ENCODE assay signal across 14 cellular contexts in genomic region chr16:67661864-67662652, GRCh38. TPM values are rescaled to one million over a fixed set of nuclear protein-coding genes. Genes with fewer than 3 reads are reported as not detected.
A peak's percentile ranks its signal among the peaks of the same experiment; 100 is the strongest.
DNase-seq lines count a peak whose midpoint lies in the region; ATAC-seq and TF ChIP-seq lines count a peak whose summit lies in the region.
"Had no signal": no experiment of that assay in that cellular context is flagged by ENCODE, and none has a peak within 500 bp of the region (broad histone marks: within the 10 kb centered on the region; RNA-seq: fewer than 3 reads in every experiment).

No MANE protein-coding gene starts in this region.

- H3K4me1 ChIP-seq in iPS-20b (ENCODE audit: insufficient read depth, low read length), result peaks cover 10% of the 10 kb centered on the region; the same call in 1 of the 2 replicates

- no peaks in the 10 kb centered on the region for H3K9me3 ChIP-seq in iPS-20b (ENCODE audit: insufficient read depth, low read depth, low read length)
- H3K9me3 ChIP-seq: heart left ventricle, vagina had no signal

- H3K4me3 ChIP-seq in iPS-20b (ENCODE audit: low read length), result peak overlapping the region; percentile 70; the same call in 1 of the 2 replicates
- H3K4me3 ChIP-seq: SJSA1 had no signal

- H3K4me3 Mint-ChIP-seq in stimulated activated naive CD8-positive, alpha-beta T cell treated with anti-CD3 and anti-CD28 coated beads, Interleukin-15, Interleukin-2, amounts not matched to agents 100 ng/mL and 50 ng/mL, for 24 hours, result peak overlapping the region; percentile 88
- peak overlapping the region; percentile 87 for H3K4me3 Mint-ChIP-seq in activated CD8-positive, alpha-beta T cell treated with anti-CD3 and anti-CD28 coated beads for 36 hours
- H3K4me3 Mint-ChIP-seq in type B pancreatic cell, result no peak overlapping the region

- H3K27me3 Mint-ChIP-seq in stimulated activated naive CD8-positive, alpha-beta T cell treated with anti-CD3 and anti-CD28 coated beads, Interleukin-15, Interleukin-2, amounts not matched to agents 100 ng/mL and 50 ng/mL, for 24 hours, result no peaks in the 10 kb centered on the region
- H3K27me3 Mint-ChIP-seq in activated CD8-positive, alpha-beta T cell treated with anti-CD3 and anti-CD28 coated beads for 36 hours, result no peaks in the 10 kb centered on the region
- no peaks in the 10 kb centered on the region for H3K27me3 Mint-ChIP-seq in type B pancreatic cell

- no peak overlapping the region for H3K27ac Mint-ChIP-seq in stimulated activated naive CD8-positive, alpha-beta T cell treated with anti-CD3 and anti-CD28 coated beads, Interleukin-15, Interleukin-2, amounts not matched to agents 100 ng/mL and 50 ng/mL, for 24 hours
- no peak overlapping the region for H3K27ac Mint-ChIP-seq in activated CD8-positive, alpha-beta T cell treated with anti-CD3 and anti-CD28 coated beads for 36 hours
- peak overlapping the region; percentile 26 for H3K27ac Mint-ChIP-seq in type B pancreatic cell

- no peak for TF ChIP-seq CTCF in activated CD8-positive, alpha-beta T cell treated with anti-CD3 and anti-CD28 coated beads for 36 hours (IDR thresholded peaks at IDR 0.05)
- no peak for TF ChIP-seq CTCF in type B pancreatic cell (conservative IDR thresholded peaks at IDR 0.05)

- CTCF ChIA-PET in activated CD8-positive, alpha-beta T cell treated with anti-CD3 and anti-CD28 coated beads for 36 hours (lab: Charles Lee), result interaction anchor here (0.9 to 14.7 kb wide), 11 partner anchors 10 to 154 kb away, joined by 3 to 154 read pairs (median 5); partner anchors contain the start of genes CARMIL2 and CTCF

- ATAC-seq in stimulated activated naive CD8-positive, alpha-beta T cell treated with anti-CD3 and anti-CD28 coated beads, Interleukin-15, Interleukin-2, amounts not matched to agents 100 U/mL and 50 U/mL, for 24 hours, result no peak
- no peak for ATAC-seq in activated CD8-positive, alpha-beta T cell treated with anti-CD3 and anti-CD28 coated beads for 36 hours
- ATAC-seq in HG02571 (IDR thresholded peaks at IDR 0.05; ENCODE audit: unreplicated experiment) (no peak), HG03175 (IDR thresholded peaks at IDR 0.05; ENCODE audit: unreplicated experiment) (no peak)
- ATAC-seq: heart left ventricle had no signal

- peaks cover 22% of the 10 kb centered on the region for H3K4me1 Mint-ChIP-seq in stimulated activated naive CD8-positive, alpha-beta T cell treated with anti-CD3 and anti-CD28 coated beads, Interleukin-15, Interleukin-2, amounts not matched to agents 100 ng/mL and 50 ng/mL, for 24 hours (ENCODE audit: low read depth)
- peaks cover 22% of the 10 kb centered on the region for H3K4me1 Mint-ChIP-seq in activated CD8-positive, alpha-beta T cell treated with anti-CD3 and anti-CD28 coated beads for 36 hours (ENCODE audit: low read depth)
- H3K4me1 Mint-ChIP-seq in type B pancreatic cell (ENCODE audit: unreplicated experiment), result peaks cover 8% of the 10 kb centered on the region

- intact Hi-C loops in activated CD8-positive, alpha-beta T cell treated with anti-CD3 and anti-CD28 coated beads for 36 hours (cut with micrococcal nuclease), result loop anchor here (10.0 kb wide), 1 partner anchor 273 kb away; the partner anchor contains the start of genes CTRL and PSMB10

- H3K9me3 Mint-ChIP-seq in stimulated activated naive CD8-positive, alpha-beta T cell treated with anti-CD3 and anti-CD28 coated beads, Interleukin-15, Interleukin-2, amounts not matched to agents 100 ng/mL and 50 ng/mL, for 24 hours, result no peaks in the 10 kb centered on the region
- no peaks in the 10 kb centered on the region for H3K9me3 Mint-ChIP-seq in activated CD8-positive, alpha-beta T cell treated with anti-CD3 and anti-CD28 coated beads for 36 hours
- no peaks in the 10 kb centered on the region for H3K9me3 Mint-ChIP-seq in type B pancreatic cell
- H3K9me3 Mint-ChIP-seq: endodermal cell had no signal

- POLR2A ChIA-PET in activated CD8-positive, alpha-beta T cell treated with anti-CD3 and anti-CD28 coated beads for 36 hours (lab: Charles Lee), result interaction anchor here (1.1 to 5.2 kb wide), 5 partner anchors 13 to 141 kb away, joined by 3 to 100 read pairs (median 5); partner anchors contain the start of gene CARMIL2

- peaks cover 12% of the 10 kb centered on the region; the same call in 1 of the 2 replicates for H3K36me3 ChIP-seq in iPS-20b (ENCODE audit: insufficient read depth, low read depth, low read length)

- no peak overlapping the region for H3K27ac ChIP-seq in iPS-20b (ENCODE audit: low read length)
- H3K27ac ChIP-seq: SJSA1 had no signal

- H3K27me3 ChIP-seq in iPS-20b (ENCODE audit: insufficient read depth, low read length), result peaks cover 19% of the 10 kb centered on the region
- H3K27me3 ChIP-seq: heart left ventricle, SJSA1, vagina had no signal

- H3K36me3 Mint-ChIP-seq in stimulated activated naive CD8-positive, alpha-beta T cell treated with anti-CD3 and anti-CD28 coated beads, Interleukin-15, Interleukin-2, amounts not matched to agents 100 ng/mL and 50 ng/mL, for 24 hours (ENCODE audit: low read depth), result no peaks in the 10 kb centered on the region
- H3K36me3 Mint-ChIP-seq in activated CD8-positive, alpha-beta T cell treated with anti-CD3 and anti-CD28 coated beads for 36 hours (ENCODE audit: low read depth), result peaks cover 5% of the 10 kb centered on the region
- H3K36me3 Mint-ChIP-seq in type B pancreatic cell, result no peaks in the 10 kb centered on the region

- DNase-seq in stimulated activated naive CD8-positive, alpha-beta T cell treated with anti-CD3 and anti-CD28 coated beads, Interleukin-15, Interleukin-2, amounts not matched to agents 100 U/mL and 50 U/mL, for 24 hours, result no peak
- no peak for DNase-seq in activated CD8-positive, alpha-beta T cell treated with anti-CD3 and anti-CD28 coated beads for 36 hours
- no peak for DNase-seq in type B pancreatic cell (ENCODE audit: extremely low spot score, unreplicated experiment)
- DNase-seq in NCI-H526 treated with DMSO at 0.1 percent for 48 hours (lab: John Stamatoyannopoulos, UW), result no peak
- DNase-seq: activated CD4-positive, CD25-positive, alpha-beta regulatory T cell treated with anti-CD3 and anti-CD28 coated beads, Interleukin-2, amount 50 U/mL, for 72 hours had no signal

- H3K9ac ChIP-seq in iPS-20b (ENCODE audit: low read depth, low read length), result peak overlapping the region; percentile 56; the same call in 1 of the 2 replicates

RNA-seq across cellular contexts. Expression of gene PARD6A, which starts 1.3 kb away (rescaled TPM):
- 1 to 10 TPM; 6.3 to 7.2 TPM for total RNA-seq in activated CD8-positive, alpha-beta T cell treated with anti-CD3 and anti-CD28 coated beads for 36 hours
- 4.7 and 6.5 TPM in 2 replicates for total RNA-seq in type B pancreatic cell (ENCODE audit: low replicate concordance)

RNA-seq across cellular contexts. Expression of gene ACD, which starts 2.0 kb away (rescaled TPM):
- 10 to 100 TPM; 50.8 to 53.7 TPM for total RNA-seq in activated CD8-positive, alpha-beta T cell treated with anti-CD3 and anti-CD28 coated beads for 36 hours
- total RNA-seq in type B pancreatic cell (ENCODE audit: low replicate concordance), result 19.9 and 31.6 TPM in 2 replicates

RNA-seq across cellular contexts. Expression of gene ENKD1, which starts 4.5 kb away (rescaled TPM):
- 1 to 10 TPM; 8.4 to 8.9 TPM for total RNA-seq in activated CD8-positive, alpha-beta T cell treated with anti-CD3 and anti-CD28 coated beads for 36 hours
- total RNA-seq in type B pancreatic cell (ENCODE audit: low replicate concordance), result 12.2 and 18.8 TPM in 2 replicates

RNA-seq across cellular contexts. Expression of gene C16orf86, which starts 4.6 kb away (rescaled TPM):
- total RNA-seq in activated CD8-positive, alpha-beta T cell treated with anti-CD3 and anti-CD28 coated beads for 36 hours, result 1 to 10 TPM; 2.8 to 4.7 TPM
- total RNA-seq in type B pancreatic cell (ENCODE audit: low replicate concordance), result 1.5 and 2.8 TPM in 2 replicates

RNA-seq across cellular contexts. Expression of gene CARMIL2, which starts 17.1 kb away (rescaled TPM):
- 100 to 1,000 TPM; 151 to 155 TPM for total RNA-seq in activated CD8-positive, alpha-beta T cell treated with anti-CD3 and anti-CD28 coated beads for 36 hours
- total RNA-seq in type B pancreatic cell (ENCODE audit: low replicate concordance), result 2.8 and 3.4 TPM in 2 replicates
- total RNA-seq: skeletal muscle tissue had no signal
